Comparison of ENCODE assay signal across 8 cellular contexts in the genomic region with DNA sequence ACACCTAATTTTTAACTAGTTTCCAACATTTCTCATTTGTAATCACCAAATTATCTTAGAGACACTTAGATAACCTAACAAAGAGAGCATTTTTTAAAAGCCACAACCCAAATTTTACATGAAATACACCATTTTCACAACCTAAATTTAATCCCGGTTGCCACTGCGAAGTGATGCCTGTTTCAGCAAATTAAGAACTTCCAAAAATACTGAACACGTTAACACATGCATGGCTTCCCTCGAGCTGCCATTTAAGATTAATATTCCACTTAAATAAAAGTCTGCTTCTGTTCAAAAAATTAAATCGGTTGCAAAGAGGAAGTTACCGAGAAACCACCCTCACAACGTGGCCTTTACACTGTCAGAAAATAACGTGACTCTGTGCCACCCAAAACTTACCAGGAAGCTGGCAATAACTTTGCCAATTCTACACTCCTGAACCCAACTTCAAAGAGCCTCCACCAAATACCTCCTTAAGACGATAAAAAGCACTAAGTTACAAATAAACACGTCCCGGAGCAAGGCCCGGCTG. TPM values are rescaled to one million over a fixed set of nuclear protein-coding genes. Genes with fewer than 3 reads are reported as not detected.
DNase-seq lines count a peak whose midpoint lies in the region; ATAC-seq and TF ChIP-seq lines count a peak whose summit lies in the region.

No MANE protein-coding gene starts in this region.

- H3K4me2 ChIP-seq in GM23248 (ENCODE audit: unreplicated experiment): peak overlapping the region; percentile 99
- peak overlapping the region; percentile 95 for H3K4me2 ChIP-seq in SU-DHL-6 (ENCODE audit: low read depth, low read length, poor library complexity, severe bottlenecking)

- H3K27me3 ChIP-seq in GM23248 (replicated peaks; ENCODE audit: insufficient read depth): no peaks in the 10 kb centered on the region
- H3K27me3 ChIP-seq in SU-DHL-6 (ENCODE audit: low read length): no peaks in the 10 kb centered on the region
- no peaks in the 10 kb centered on the region for H3K27me3 ChIP-seq in endodermal cell (ENCODE audit: control insufficient read depth, insufficient read depth, low read length, poor library complexity, severe bottlenecking)

- in situ Hi-C loops in GM23248 (cut with MboI): loop anchor here (10.0 kb wide), 1 partner anchor 159 kb away; no protein-coding TSS in a partner anchor

- H3K27ac ChIP-seq in GM23248 (peak overlapping the region; percentile 82), SU-DHL-6 (ENCODE audit: low read depth, low read length) (peak overlapping the region; percentile 100), endodermal cell (ENCODE audit: low read depth, low read length) (peak overlapping the region; percentile 98)

- H3K9ac ChIP-seq in GM23248: peak overlapping the region; percentile 93
- H3K9ac ChIP-seq in SU-DHL-6 (ENCODE audit: low read length): peak overlapping the region; percentile 98
- H3K9ac ChIP-seq in endodermal cell (ENCODE audit: extremely low read depth, low read length, poor library complexity, severe bottlenecking): peak overlapping the region; percentile 100

- H3K9me2 ChIP-seq in GM23248 (ENCODE audit: insufficient read depth) (no peaks in the 10 kb centered on the region), SU-DHL-6 (replicated peaks; ENCODE audit: insufficient read depth, low read length) (no peaks in the 10 kb centered on the region)

- peak overlapping the region; percentile 99 for H3K27ac Mint-ChIP-seq in endodermal cell
- H3K27ac Mint-ChIP-seq in nephron progenitor cell: peak overlapping the region; percentile 99

- H3K4me1 Mint-ChIP-seq in endodermal cell (peaks cover 35% of the 10 kb centered on the region), nephron progenitor cell (peaks cover 54% of the 10 kb centered on the region)

- H3K27me3 Mint-ChIP-seq in endodermal cell (ENCODE audit: insufficient read depth) (no peaks in the 10 kb centered on the region), nephron progenitor cell (ENCODE audit: low read depth, poor library complexity) (no peaks in the 10 kb centered on the region)

- H2AFZ ChIP-seq in GM23248 (peak overlapping the region; percentile 58), SU-DHL-6 (ENCODE audit: low read depth, low read length, severe bottlenecking) (no peak overlapping the region)

- H3K4me1 ChIP-seq in GM23248 (ENCODE audit: insufficient read depth) (peaks cover 19% of the 10 kb centered on the region), endodermal cell (ENCODE audit: control insufficient read depth, insufficient read depth, low read length) (peaks cover 4% of the 10 kb centered on the region)

- H3F3A ChIP-seq in GM23248 (ENCODE audit: insufficient read depth): peaks cover 11% of the 10 kb centered on the region
- H3F3A ChIP-seq in SU-DHL-6 (ENCODE audit: insufficient read depth): peaks cover 72% of the 10 kb centered on the region

- no peaks in the 10 kb centered on the region for H3K9me3 Mint-ChIP-seq in endodermal cell
- H3K9me3 Mint-ChIP-seq in nephron progenitor cell: peaks cover 16% of the 10 kb centered on the region

- peak overlapping the region; percentile 96 for H3K4me3 Mint-ChIP-seq in endodermal cell
- H3K4me3 Mint-ChIP-seq in nephron progenitor cell: peak overlapping the region; percentile 99

- H3K36me3 ChIP-seq in GM23248 (ENCODE audit: low read depth) (no peaks in the 10 kb centered on the region), SU-DHL-6 (ENCODE audit: low read length) (peaks cover 20% of the 10 kb centered on the region), endodermal cell (ENCODE audit: control insufficient read depth, insufficient read depth, low read length) (peaks cover 14% of the 10 kb centered on the region)

- WGBS in GM23248 (ENCODE audit: low coverage in 1 of 2, low lambda C conversion rate in 2 of 2, missing lambda C conversion rate in 2 of 2), 2 experiments: 1% methylated on average over 9 to 12 of the region's 12 CpGs
- whole genome bisulfite sequencing in endodermal cell (ENCODE audit: insufficient coverage in 1 of 2, insufficient read length in 1 of 2), 2 experiments: 0 to 1% methylated on average over 8 to 12 of the region's 12 CpGs

- peaks cover 24% of the 10 kb centered on the region for H3K36me3 Mint-ChIP-seq in endodermal cell (ENCODE audit: low read depth)
- peaks cover 32% of the 10 kb centered on the region for H3K36me3 Mint-ChIP-seq in nephron progenitor cell (ENCODE audit: low read depth)

- TF ChIP-seq CTCF in AG10803 (conservative IDR thresholded peaks at IDR 0.05; ENCODE audit: low read length): no peak
- no peak for TF ChIP-seq CTCF in SU-DHL-6 (IDR thresholded peaks at IDR 0.05; ENCODE audit: insufficient read depth, low read length, poor library complexity, severe bottlenecking)
- no peak for TF ChIP-seq CTCF in endodermal cell (conservative IDR thresholded peaks at IDR 0.05)
- TF ChIP-seq CTCF in nephron progenitor cell (IDR thresholded peaks at IDR 0.05): no peak

- no peaks in the 10 kb centered on the region for H3K9me3 ChIP-seq in GM23248 (ENCODE audit: low read depth)
- no peaks in the 10 kb centered on the region for H3K9me3 ChIP-seq in SU-DHL-6 (ENCODE audit: insufficient read depth, low read length)
- H3K9me3 ChIP-seq in endodermal cell (ENCODE audit: control insufficient read depth, low read length): no peaks in the 10 kb centered on the region

- DNase-seq in AG10803 (ENCODE audit: low read depth): peak; percentile 9
- peak; percentile 45 for DNase-seq in GM23248
- DNase-seq in endodermal cell: no peak
- DNase-seq in nephron progenitor cell: no peak
- DNase-seq in SHP77 (lab: John Stamatoyannopoulos, UW): no peak
- DNase-seq in NK-92 (lab: John Stamatoyannopoulos, UW; ENCODE audit: unreplicated experiment): no peak

- H4K20me1 ChIP-seq in GM23248 (ENCODE audit: insufficient read depth): peaks cover 4% of the 10 kb centered on the region; the same call in 1 of the 2 replicates
- 0 out of 2 replicates have a peak, but pooled peaks cover 2% of the 10 kb centered on the region for H4K20me1 ChIP-seq in SU-DHL-6 (ENCODE audit: low read depth, low read length)

- ATAC-seq in HG02840 (IDR thresholded peaks at IDR 0.05; ENCODE audit: low FRiP score, unreplicated experiment): no peak

- H3K79me2 ChIP-seq in GM23248 (ENCODE audit: insufficient read depth): peaks cover 57% of the 10 kb centered on the region
- H3K79me2 ChIP-seq in SU-DHL-6 (ENCODE audit: insufficient read depth, low read length): peaks cover 83% of the 10 kb centered on the region

- H3K4me3 ChIP-seq in AG10803 (ENCODE audit: low read length) (peak overlapping the region; percentile 90), GM23248 (peak overlapping the region; percentile 81), SU-DHL-6 (ENCODE audit: insufficient read depth, low read length, poor library complexity, severe bottlenecking) (peak overlapping the region; percentile 97), endodermal cell (ENCODE audit: low read length) (peak overlapping the region; percentile 100)

RNA-seq across cellular contexts. Expression of a gene that starts 1.3 kb away (rescaled TPM):
- 62.3 and 87.2 TPM in 2 replicates for total RNA-seq in GM23248 (2014; rRNA removed; shearing (Covaris generic))
- polyA plus RNA-seq in GM23248 (2016; fragmentation: Nextera tagmentation; extraction: Ambion mirVana): 41.6 and 44.7 TPM in 2 replicates
- 100 to 1,000 TPM; 235 to 273 TPM for total RNA-seq in endodermal cell
- 77.3 TPM for polyA plus RNA-seq in endodermal cell (2013, experiment 1 of 2)
- 83.4 TPM for polyA plus RNA-seq in endodermal cell (2013, experiment 2 of 2)

Comparison
In these comparisons a context has a peak if more than half of its experiments do, and no peak if none do; other contexts are left out.
1. DNase-seq: peak in AG10803 (single experiment) and GM23248 (single experiment); none in endodermal cell (single experiment), nephron progenitor cell (single experiment), SHP77 (0 of 2) and NK-92 (single experiment).
2. Peak in every context shown above with its lines, with median percentiles within 50 percentile points of each other: H3K4me3 ChIP-seq, H3K27ac ChIP-seq and H3K9ac ChIP-seq.